In the genomic region with DNA sequence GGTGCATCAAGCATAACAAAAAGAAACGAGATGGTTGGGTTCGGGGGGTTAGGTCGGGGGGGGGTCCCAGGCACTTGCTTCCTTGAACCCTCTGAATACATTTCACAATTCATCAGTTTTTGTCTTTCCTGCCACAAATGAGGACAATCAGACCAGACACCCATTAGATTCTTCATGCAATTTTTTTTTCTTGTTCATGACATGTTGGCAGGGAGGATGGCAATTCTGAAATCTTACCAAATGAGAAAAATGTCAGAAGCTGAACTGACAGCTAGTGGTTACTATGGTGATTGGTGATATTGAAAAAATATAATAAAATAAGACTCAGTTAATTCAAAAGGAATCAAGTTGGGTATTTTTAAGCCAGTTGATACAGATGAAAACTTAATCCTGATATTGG, we compare ENCODE assay signal across 29 cellular contexts.
"Had no signal": no experiment of that assay in that cellular context is flagged by ENCODE, and none has a peak within 500 bp of the region (broad histone marks: within the 10 kb centered on the region; RNA-seq: fewer than 3 reads in every experiment).

No MANE protein-coding gene starts in this region.

- H3K4me3 ChIP-seq: neural progenitor cell, ovary, psoas muscle, right lobe of liver, sigmoid colon, stomach, thoracic aorta, thyroid gland, tibial nerve, upper lobe of left lung, vagina had no signal

- H3K27ac ChIP-seq: neural progenitor cell, ovary, parathyroid adenoma, psoas muscle, right lobe of liver, sigmoid colon, stomach, thoracic aorta, thyroid gland, tibial nerve, upper lobe of left lung, vagina had no signal

- H3K79me2 ChIP-seq: parathyroid adenoma had no signal

- H2AFZ ChIP-seq: parathyroid adenoma had no signal

- H3K36me3 Mint-ChIP-seq: naive thymus-derived CD4-positive, alpha-beta T cell; natural killer cell; neural progenitor cell; stimulated activated effector memory CD8-positive, alpha-beta T cell treated with anti-CD3 and anti-CD28 coated beads, Interleukin-12 subunit alpha, Interleukin-12 subunit beta, amount 100 ng/mL, for 72 hours; stimulated activated naive B cell treated with anti-CD40 and anti-IgM and Interleukin-4, amounts not matched to agents 10 μg/mL and 1 μg/mL and 100 μg/mL, for 72 hours had no signal

- H3K27ac Mint-ChIP-seq: naive thymus-derived CD4-positive, alpha-beta T cell; natural killer cell; neural progenitor cell; progenitor cell of endocrine pancreas; stimulated activated effector memory CD8-positive, alpha-beta T cell treated with anti-CD3 and anti-CD28 coated beads, Interleukin-12 subunit alpha, Interleukin-12 subunit beta, amount 100 ng/mL, for 72 hours; stimulated activated naive B cell treated with anti-CD40 and anti-IgM and Interleukin-4, amounts not matched to agents 10 μg/mL and 1 μg/mL and 100 μg/mL, for 72 hours; stimulated activated naive CD8-positive, alpha-beta T cell treated with anti-CD3 and anti-CD28 coated beads, Interleukin-15, Interleukin-2, amounts not matched to agents 100 ng/mL and 50 ng/mL, for 24 hours had no signal

- H3K27me3 ChIP-seq: neural progenitor cell, ovary, right lobe of liver, sigmoid colon, thyroid gland, upper lobe of left lung, vagina had no signal

- H3K4me1 Mint-ChIP-seq: naive thymus-derived CD4-positive, alpha-beta T cell; natural killer cell; stimulated activated effector memory CD8-positive, alpha-beta T cell treated with anti-CD3 and anti-CD28 coated beads, Interleukin-12 subunit alpha, Interleukin-12 subunit beta, amount 100 ng/mL, for 72 hours; stimulated activated naive B cell treated with anti-CD40 and anti-IgM and Interleukin-4, amounts not matched to agents 10 μg/mL and 1 μg/mL and 100 μg/mL, for 72 hours had no signal

- H3K4me3 Mint-ChIP-seq: naive thymus-derived CD4-positive, alpha-beta T cell; natural killer cell; nephron; neural progenitor cell; stimulated activated effector memory CD8-positive, alpha-beta T cell treated with anti-CD3 and anti-CD28 coated beads, Interleukin-12 subunit alpha, Interleukin-12 subunit beta, amount 100 ng/mL, for 72 hours; stimulated activated naive B cell treated with anti-CD40 and anti-IgM and Interleukin-4, amounts not matched to agents 10 μg/mL and 1 μg/mL and 100 μg/mL, for 72 hours; stimulated activated naive CD8-positive, alpha-beta T cell treated with anti-CD3 and anti-CD28 coated beads, Interleukin-15, Interleukin-2, amounts not matched to agents 100 ng/mL and 50 ng/mL, for 24 hours had no signal

- H3K4me2 ChIP-seq: neural progenitor cell had no signal

- H3K4me1 ChIP-seq: neural progenitor cell, parathyroid adenoma, psoas muscle, right lobe of liver, sigmoid colon, thyroid gland, tibial nerve, upper lobe of left lung, vagina had no signal

- ATAC-seq: naive thymus-derived CD4-positive, alpha-beta T cell; natural killer cell; psoas muscle; right cardiac atrium; right lobe of liver; stimulated activated effector memory CD8-positive, alpha-beta T cell treated with anti-CD3 and anti-CD28 coated beads, Interleukin-12 subunit alpha, Interleukin-12 subunit beta, amount 100 ng/mL, for 72 hours; stimulated activated naive B cell treated with anti-CD40 and anti-IgM and Interleukin-4, amounts not matched to agents 10 μg/mL and 1 μg/mL and 100 μg/mL, for 72 hours had no signal

- DNase-seq: naive thymus-derived CD4-positive, alpha-beta T cell; natural killer cell; occipital lobe; ovary; posterior cingulate gyrus; psoas muscle; right cardiac atrium; right lobe of liver; sigmoid colon; small intestine; stimulated activated CD4-positive, alpha-beta T cell treated with anti-CD3 and anti-CD28 coated beads, Interleukin-15, amount 100 ng/mL, for 24 hours; stimulated activated CD4-positive, alpha-beta T cell treated with anti-CD3 and anti-CD28 coated beads, Interleukin-2, amount 100 ng/mL, for 24 hours; stimulated activated CD4-positive, alpha-beta T cell treated with anti-CD3 and anti-CD28 coated beads, Interleukin-2, amount 100 ng/mL, for 48 hours; stimulated activated CD4-positive, alpha-beta T cell treated with anti-CD3 and anti-CD28 coated beads, Interleukin-4, amount 100 ng/mL, for 24 hours; stimulated activated naive B cell treated with anti-CD40 and anti-IgM and Interleukin-4, amounts not matched to agents 10 μg/mL and 1 μg/mL and 100 μg/mL, for 72 hours; stimulated activated naive CD4-positive, alpha-beta T cell treated with Interleukin-2 at 50 U/mL for 16 hours; stomach; thyroid gland; trophoblast cell; upper lobe of left lung had no signal

- H3K9me3 Mint-ChIP-seq: naive thymus-derived CD4-positive, alpha-beta T cell; natural killer cell; nephron; neural progenitor cell; stimulated activated effector memory CD8-positive, alpha-beta T cell treated with anti-CD3 and anti-CD28 coated beads, Interleukin-12 subunit alpha, Interleukin-12 subunit beta, amount 100 ng/mL, for 72 hours; stimulated activated naive B cell treated with anti-CD40 and anti-IgM and Interleukin-4, amounts not matched to agents 10 μg/mL and 1 μg/mL and 100 μg/mL, for 72 hours; stimulated activated naive CD8-positive, alpha-beta T cell treated with anti-CD3 and anti-CD28 coated beads, Interleukin-15, Interleukin-2, amounts not matched to agents 100 ng/mL and 50 ng/mL, for 24 hours had no signal

- H3K9me3 ChIP-seq: ovary, psoas muscle, right lobe of liver, sigmoid colon, stomach, thoracic aorta, thyroid gland, tibial nerve, upper lobe of left lung, vagina had no signal

- H3K36me3 ChIP-seq: neural progenitor cell, ovary, right lobe of liver, sigmoid colon, stomach, thoracic aorta, thyroid gland, tibial nerve, upper lobe of left lung, vagina had no signal
